8 cellular contexts compared by ENCODE assay signal in genomic region chr11:66418168-66418985, GRCh38. TPM values are rescaled to one million over a fixed set of nuclear protein-coding genes. Genes with fewer than 3 reads are reported as not detected.
DNase-seq lines count a peak whose midpoint lies in the region; ATAC-seq and TF ChIP-seq lines count a peak whose summit lies in the region.

No MANE protein-coding gene starts in this region.

- H3K4me3 Mint-ChIP-seq in activated T-helper 1 cell treated with anti-CD3 and anti-CD28 coated beads, Interleukin-12 subunit alpha, Interleukin-12 subunit beta, Interleukin-2, Interleukin-4 antibody, amounts not matched to agents 30 ng/mL and 10 ng/mL and 1 ng/mL, durations not matched to agents 14 hours and 24 hours and 36 hours = peak overlapping the region; percentile 66
- peak overlapping the region; percentile 69 for H3K4me3 Mint-ChIP-seq in neural progenitor cell

- intact Hi-C loops in activated T-helper 1 cell treated with anti-CD3 and anti-CD28 coated beads, Interleukin-12 subunit alpha, Interleukin-12 subunit beta, Interleukin-2, Interleukin-4 antibody, amounts not matched to agents 30 ng/mL and 10 ng/mL and 1 ng/mL, durations not matched to agents 14 hours and 24 hours and 36 hours (cut with micrococcal nuclease) = loop anchor here (1.0 kb wide), 3 partner anchors 10 to 21 kb away; no protein-coding TSS in a partner anchor

- H3K27me3 ChIP-seq in fibroblast of lung (ENCODE audit: control insufficient read depth, insufficient read depth, low read length) (peaks cover 5% of the 10 kb centered on the region), neural progenitor cell (peaks cover 37% of the 10 kb centered on the region)

- H3K4me1 Mint-ChIP-seq in activated T-helper 1 cell treated with anti-CD3 and anti-CD28 coated beads, Interleukin-12 subunit alpha, Interleukin-12 subunit beta, Interleukin-2, Interleukin-4 antibody, amounts not matched to agents 30 ng/mL and 10 ng/mL and 1 ng/mL, durations not matched to agents 14 hours and 24 hours and 36 hours (ENCODE audit: low read depth) = peaks cover 36% of the 10 kb centered on the region
- peaks cover 32% of the 10 kb centered on the region for H3K4me1 Mint-ChIP-seq in neural progenitor cell

- H3K27ac ChIP-seq in fibroblast of lung (ENCODE audit: insufficient read depth, low read length) = no peak overlapping the region
- H3K27ac ChIP-seq in neural progenitor cell = no peak overlapping the region

- H3K4me3 ChIP-seq in fibroblast of lung (replicated peaks in 1 of 4; ENCODE audit: control extremely low read depth in 1 of 4, insufficient read depth in 1 of 4, low read depth in 3 of 4, low read length in 4 of 4) (no peak overlapping the region), neural progenitor cell (no peak overlapping the region)

- H3K36me3 ChIP-seq in fibroblast of lung (ENCODE audit: control insufficient read depth, insufficient read depth, low read length) (no peaks in the 10 kb centered on the region), neural progenitor cell (no peaks in the 10 kb centered on the region)

- H3K27me3 Mint-ChIP-seq in activated T-helper 1 cell treated with anti-CD3 and anti-CD28 coated beads, Interleukin-12 subunit alpha, Interleukin-12 subunit beta, Interleukin-2, Interleukin-4 antibody, amounts not matched to agents 30 ng/mL and 10 ng/mL and 1 ng/mL, durations not matched to agents 14 hours and 24 hours and 36 hours (ENCODE audit: insufficient read depth) = peaks cover 23% of the 10 kb centered on the region
- H3K27me3 Mint-ChIP-seq in neural progenitor cell (ENCODE audit: insufficient read depth, low read depth) = peaks cover 44% of the 10 kb centered on the region

- H3K4me2 ChIP-seq in fibroblast of lung (ENCODE audit: extremely low read depth, insufficient read depth, low read length) (peak overlapping the region; percentile 48), neural progenitor cell (no peak overlapping the region)

- H3F3A ChIP-seq in neural progenitor cell (ENCODE audit: low read depth) = peaks cover 9% of the 10 kb centered on the region

- no peak for ATAC-seq in HG02763 (IDR thresholded peaks at IDR 0.05; ENCODE audit: unreplicated experiment)

- H3K4me1 ChIP-seq in fibroblast of lung (ENCODE audit: control insufficient read depth, extremely low read depth, insufficient read depth, low read length) (peaks cover 9% of the 10 kb centered on the region), neural progenitor cell (peaks cover 26% of the 10 kb centered on the region)

- H3K9ac ChIP-seq in fibroblast of lung (ENCODE audit: insufficient read depth, low read length) (no peak overlapping the region), neural progenitor cell (no peak overlapping the region)

- H3K79me2 ChIP-seq in fibroblast of lung (ENCODE audit: control insufficient read depth, insufficient read depth, low read length) (no peaks in the 10 kb centered on the region), neural progenitor cell (ENCODE audit: low read depth) (no peaks in the 10 kb centered on the region)

- DNase-seq in Caki2 (ENCODE audit: low read depth) (peak; percentile 44), HuH-7 (ENCODE audit: low spot score) (peak; percentile 100), RPMI8226 (peak; percentile 87), fibroblast of lung (ENCODE audit: low read depth in 2 of 2) (peak; percentile 94 to 97), neural progenitor cell (ENCODE audit: low spot score) (peak; percentile 95), superior temporal gyrus (ENCODE audit: extremely low spot score) (peak; percentile 71)
- peak; percentile 42 for DNase-seq in activated T-helper 1 cell treated with anti-CD3 and anti-CD28 coated beads, Interleukin-12 subunit alpha, Interleukin-12 subunit beta, Interleukin-2, Interleukin-4 antibody, amounts not matched to agents 30 ng/mL and 10 ng/mL and 1 ng/mL, durations not matched to agents 14 hours and 24 hours and 36 hours (ENCODE audit: low spot score)

- no peak overlapping the region for H2AFZ ChIP-seq in fibroblast of lung (ENCODE audit: low read length)
- H2AFZ ChIP-seq in neural progenitor cell (replicated peaks) = no peak overlapping the region

- in situ Hi-C loops in Caki2 (cut with HindIII; ENCODE audit: low pct_unique_long_range_greater_than_20kb, low sequenced_read_pairs) = no loop called here

- H3K36me3 Mint-ChIP-seq in activated T-helper 1 cell treated with anti-CD3 and anti-CD28 coated beads, Interleukin-12 subunit alpha, Interleukin-12 subunit beta, Interleukin-2, Interleukin-4 antibody, amounts not matched to agents 30 ng/mL and 10 ng/mL and 1 ng/mL, durations not matched to agents 14 hours and 24 hours and 36 hours (ENCODE audit: low read depth) = no peaks in the 10 kb centered on the region
- H3K36me3 Mint-ChIP-seq in neural progenitor cell = peaks cover 2% of the 10 kb centered on the region

- H4K20me1 ChIP-seq in fibroblast of lung (ENCODE audit: control insufficient read depth, extremely low read depth, insufficient read depth, low read length) (no peaks in the 10 kb centered on the region), neural progenitor cell (ENCODE audit: low read depth) (peaks cover 65% of the 10 kb centered on the region)

- H3K9me3 Mint-ChIP-seq in activated T-helper 1 cell treated with anti-CD3 and anti-CD28 coated beads, Interleukin-12 subunit alpha, Interleukin-12 subunit beta, Interleukin-2, Interleukin-4 antibody, amounts not matched to agents 30 ng/mL and 10 ng/mL and 1 ng/mL, durations not matched to agents 14 hours and 24 hours and 36 hours = peaks cover 5% of the 10 kb centered on the region
- no peaks in the 10 kb centered on the region for H3K9me3 Mint-ChIP-seq in neural progenitor cell

- H3K27ac Mint-ChIP-seq in activated T-helper 1 cell treated with anti-CD3 and anti-CD28 coated beads, Interleukin-12 subunit alpha, Interleukin-12 subunit beta, Interleukin-2, Interleukin-4 antibody, amounts not matched to agents 30 ng/mL and 10 ng/mL and 1 ng/mL, durations not matched to agents 14 hours and 24 hours and 36 hours = peak overlapping the region; percentile 10
- H3K27ac Mint-ChIP-seq in neural progenitor cell = no peak overlapping the region

- peak; percentile 53 to 66 for TF ChIP-seq CTCF in fibroblast of lung (conservative IDR thresholded peaks at IDR 0.05 in 1 of 2, IDR thresholded peaks at IDR 0.05 in 1 of 2; ENCODE audit: low read depth in 1 of 2, low read length in 2 of 2)
- TF ChIP-seq CTCF in neural progenitor cell (IDR thresholded peaks at IDR 0.05) = peak; percentile 54

- H3K9me3 ChIP-seq in fibroblast of lung (ENCODE audit: control insufficient read depth, insufficient read depth, low read depth, low read length) (no peaks in the 10 kb centered on the region), neural progenitor cell (ENCODE audit: low read depth) (no peaks in the 10 kb centered on the region)

RNA-seq across cellular contexts. Expression of gene NPAS4, which starts 2.5 kb away (rescaled TPM):
- not detected in 2 replicates for total RNA-seq in Caki2 (2014; rRNA removed; shearing (Covaris generic); ENCODE audit: low replicate concordance)
- total RNA-seq in activated T-helper 1 cell treated with anti-CD3 and anti-CD28 coated beads, Interleukin-12 subunit alpha, Interleukin-12 subunit beta, Interleukin-2, Interleukin-4 antibody, amounts not matched to agents 30 ng/mL and 10 ng/mL and 1 ng/mL, durations not matched to agents 14 hours and 24 hours and 36 hours = not detected in 2 replicates
- total RNA-seq in fibroblast of lung (not detected in 2 replicates), neural progenitor cell (ENCODE audit: low replicate concordance) (0.65 TPM in 1 of 2 replicates, not detected in the other)
- polyA plus RNA-seq in fibroblast of lung = 0.08 and 0.16 TPM in 2 replicates
- 0.14 TPM in 1 of 2 replicates, not detected in the other for polyA plus RNA-seq in fibroblast of lung (2012)
- not detected in 2 replicates for polyA minus RNA-seq in fibroblast of lung (ENCODE audit: low replicate concordance)

RNA-seq across cellular contexts. Expression of gene MRPL11, which starts 20.3 kb away (rescaled TPM):
- total RNA-seq in Caki2 (2014; rRNA removed; shearing (Covaris generic); ENCODE audit: low replicate concordance) = 113 and 202 TPM in 2 replicates
- 93.0 and 93.6 TPM in 2 replicates for total RNA-seq in activated T-helper 1 cell treated with anti-CD3 and anti-CD28 coated beads, Interleukin-12 subunit alpha, Interleukin-12 subunit beta, Interleukin-2, Interleukin-4 antibody, amounts not matched to agents 30 ng/mL and 10 ng/mL and 1 ng/mL, durations not matched to agents 14 hours and 24 hours and 36 hours
- total RNA-seq in fibroblast of lung (32.7 and 39.3 TPM in 2 replicates), neural progenitor cell (ENCODE audit: low replicate concordance) (82.0 and 131 TPM in 2 replicates)
- polyA plus RNA-seq in fibroblast of lung = 35.7 and 55.9 TPM in 2 replicates
- polyA plus RNA-seq in fibroblast of lung (2012) = 49.3 and 82.5 TPM in 2 replicates
- 44.4 and 96.5 TPM in 2 replicates for polyA minus RNA-seq in fibroblast of lung (ENCODE audit: low replicate concordance)

RNA-seq across cellular contexts. Expression of gene SLC29A2, which starts 46.8 kb away (rescaled TPM):
- total RNA-seq in Caki2 (2014; rRNA removed; shearing (Covaris generic); ENCODE audit: low replicate concordance) = not detected in 2 replicates
- 14.3 and 16.6 TPM in 2 replicates for total RNA-seq in activated T-helper 1 cell treated with anti-CD3 and anti-CD28 coated beads, Interleukin-12 subunit alpha, Interleukin-12 subunit beta, Interleukin-2, Interleukin-4 antibody, amounts not matched to agents 30 ng/mL and 10 ng/mL and 1 ng/mL, durations not matched to agents 14 hours and 24 hours and 36 hours
- total RNA-seq in fibroblast of lung (under 0.01 and 0.17 TPM in 2 replicates), neural progenitor cell (ENCODE audit: low replicate concordance) (6.9 and 15.3 TPM in 2 replicates)
- polyA plus RNA-seq in fibroblast of lung = 0.15 and 1.7 TPM in 2 replicates
- polyA plus RNA-seq in fibroblast of lung (2012) = 0.43 and 3.1 TPM in 2 replicates
- polyA minus RNA-seq in fibroblast of lung (ENCODE audit: low replicate concordance) = 0.11 and 6.4 TPM in 2 replicates

RNA-seq across cellular contexts. Expression of gene PELI3, which starts 48.3 kb away (rescaled TPM):
- 10.0 and 16.7 TPM in 2 replicates for total RNA-seq in Caki2 (2014; rRNA removed; shearing (Covaris generic); ENCODE audit: low replicate concordance)
- total RNA-seq in activated T-helper 1 cell treated with anti-CD3 and anti-CD28 coated beads, Interleukin-12 subunit alpha, Interleukin-12 subunit beta, Interleukin-2, Interleukin-4 antibody, amounts not matched to agents 30 ng/mL and 10 ng/mL and 1 ng/mL, durations not matched to agents 14 hours and 24 hours and 36 hours = 15.3 and 15.8 TPM in 2 replicates
- total RNA-seq in fibroblast of lung = 16.2 and 20.3 TPM in 2 replicates
- 5.0 and 5.1 TPM in 2 replicates for polyA plus RNA-seq in fibroblast of lung
- polyA plus RNA-seq in fibroblast of lung (2012) = 7.8 and 8.1 TPM in 2 replicates
- 19.5 and 27.2 TPM in 2 replicates for polyA minus RNA-seq in fibroblast of lung (ENCODE audit: low replicate concordance)
- 2.7 and 9.1 TPM in 2 replicates for total RNA-seq in neural progenitor cell (ENCODE audit: low replicate concordance)

Comparison
In these comparisons a context has a peak if more than half of its experiments do, and no peak if none do; other contexts are left out.
1. DNase-seq: peak in every context shown above with its lines; median percentile 100 in HuH-7; 96 in fibroblast of lung; 95 in neural progenitor cell; 87 in RPMI8226; 71 in superior temporal gyrus; 44 in Caki2; 42 in activated T-helper 1 cell treated with anti-CD3 and anti-CD28 coated beads, Interleukin-12 subunit alpha, Interleukin-12 subunit beta, Interleukin-2, Interleukin-4 antibody, amounts not matched to agents 30 ng/mL and 10 ng/mL and 1 ng/mL, durations not matched to agents 14 hours and 24 hours and 36 hours.